8 cellular contexts compared by ENCODE assay signal in the genomic region with DNA sequence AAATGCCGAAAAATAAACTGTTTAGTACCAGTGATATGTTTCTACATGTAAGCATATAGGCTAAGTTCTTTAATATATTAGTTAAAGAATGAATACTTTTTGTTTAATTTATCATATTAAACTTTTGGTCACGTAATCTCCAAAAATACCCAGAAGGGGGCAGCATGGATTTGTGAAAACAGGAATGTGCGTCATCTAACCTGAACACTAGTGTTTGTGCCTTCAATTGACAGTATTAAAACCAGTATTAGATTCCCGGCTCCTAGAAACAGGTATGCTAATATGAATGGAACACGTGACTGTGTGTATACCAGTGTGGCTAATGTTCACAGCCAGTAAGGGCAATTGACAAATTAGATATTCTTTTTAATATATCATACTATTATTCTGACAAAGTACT. TPM values are rescaled to one million over a fixed set of nuclear protein-coding genes. Genes with fewer than 3 reads are reported as not detected.
DNase-seq lines count a peak whose midpoint lies in the region; ATAC-seq and TF ChIP-seq lines count a peak whose summit lies in the region.

No MANE protein-coding gene starts in this region.

- no peak for ATAC-seq in heart right ventricle
- no peak for ATAC-seq in Right ventricle myocardium superior (ENCODE audit: poor library complexity)
- no peak for ATAC-seq in HG03460 (IDR thresholded peaks at IDR 0.05; ENCODE audit: unreplicated experiment)

- H3K9me3 ChIP-seq in heart right ventricle, result no peaks in the 10 kb centered on the region
- no peaks in the 10 kb centered on the region for H3K9me3 ChIP-seq in fibroblast of lung (ENCODE audit: control insufficient read depth, insufficient read depth, low read depth, low read length)

- no peak overlapping the region for H3K9ac ChIP-seq in KMS-11
- no peak overlapping the region for H3K9ac ChIP-seq in fibroblast of lung (ENCODE audit: insufficient read depth, low read length)

- DNase-seq in heart right ventricle (no peak), Right ventricle myocardium superior (no peak), RWPE1 (ENCODE audit: low spot score) (peak; percentile 0), fibroblast of lung (ENCODE audit: low read depth in 2 of 2) (peak; percentile 36 to 51), retinal pigment epithelial cell (ENCODE audit: low read depth) (no peak), posterior vena cava (ENCODE audit: low spot score) (no peak)

- no peak overlapping the region for H2AFZ ChIP-seq in KMS-11 (ENCODE audit: low read depth)
- no peak overlapping the region for H2AFZ ChIP-seq in fibroblast of lung (ENCODE audit: low read length)

- H4K20me1 ChIP-seq in KMS-11 (ENCODE audit: insufficient read depth), result no peaks in the 10 kb centered on the region; the same call in 1 of the 2 replicates
- no peaks in the 10 kb centered on the region for H4K20me1 ChIP-seq in fibroblast of lung (ENCODE audit: control insufficient read depth, extremely low read depth, insufficient read depth, low read length)

- H3K4me2 ChIP-seq in KMS-11 (no peak overlapping the region), fibroblast of lung (ENCODE audit: extremely low read depth, insufficient read depth, low read length) (no peak overlapping the region)

- H3K4me3 ChIP-seq in heart right ventricle (no peak overlapping the region), KMS-11 (IDR thresholded peaks at IDR 0.05; ENCODE audit: insufficient read depth, low read depth, low read length) (no peak overlapping the region), fibroblast of lung (replicated peaks in 1 of 4; ENCODE audit: control extremely low read depth in 1 of 4, insufficient read depth in 1 of 4, low read depth in 3 of 4, low read length in 4 of 4) (no peak overlapping the region), retinal pigment epithelial cell (ENCODE audit: low read length) (no peak overlapping the region)

- peaks cover 0 to 20% (median 0%) of the 10 kb centered on the region in 9 donors for H3K36me3 ChIP-seq in heart right ventricle
- H3K36me3 ChIP-seq in KMS-11 (ENCODE audit: insufficient read depth), result no peaks in the 10 kb centered on the region
- no peaks in the 10 kb centered on the region for H3K36me3 ChIP-seq in fibroblast of lung (ENCODE audit: control insufficient read depth, insufficient read depth, low read length)

- no peaks in the 10 kb centered on the region for H3K4me1 ChIP-seq in heart right ventricle
- peaks cover 26% of the 10 kb centered on the region for H3K4me1 ChIP-seq in KMS-11 (ENCODE audit: low read depth, poor library complexity, severe bottlenecking)
- no peaks in the 10 kb centered on the region for H3K4me1 ChIP-seq in fibroblast of lung (ENCODE audit: control insufficient read depth, extremely low read depth, insufficient read depth, low read length)

- POLR2A ChIA-PET in RWPE1 (lab: Yijun Ruan, JAX; ENCODE audit: low non-redundant PET), result no interaction called here

- H3K79me2 ChIP-seq in KMS-11 (ENCODE audit: insufficient read depth, low read depth) (no peaks in the 10 kb centered on the region), fibroblast of lung (ENCODE audit: control insufficient read depth, insufficient read depth, low read length) (no peaks in the 10 kb centered on the region)

- TF ChIP-seq CTCF in heart right ventricle (IDR thresholded peaks at IDR 0.05) (peak in 8 of 9 donors; percentile 21 to 64 (median 44)), KMS-11 (conservative IDR thresholded peaks at IDR 0.05; ENCODE audit: low read depth, low read length) (peak; percentile 80), RWPE1 (conservative IDR thresholded peaks at IDR 0.05; ENCODE audit: low read depth) (peak; percentile 34), fibroblast of lung (conservative IDR thresholded peaks at IDR 0.05 in 1 of 2, IDR thresholded peaks at IDR 0.05 in 1 of 2; ENCODE audit: low read depth in 1 of 2, low read length in 2 of 2) (peak; percentile 34 to 56), retinal pigment epithelial cell (conservative IDR thresholded peaks at IDR 0.05; ENCODE audit: low read depth, low read length) (peak; percentile 62)

- H3K27ac ChIP-seq in heart right ventricle (no peak overlapping the region), KMS-11 (no peak overlapping the region), RWPE1 (no peak overlapping the region), fibroblast of lung (ENCODE audit: insufficient read depth, low read length) (no peak overlapping the region)

- 63 to 76% methylated on average over 5 of the region's 5 CpGs for WGBS in heart right ventricle, 2 donors

- intact Hi-C loops in heart right ventricle (cut with DNase I), result loop anchor here in 1 of 10 donors (5.0 kb wide), 1 partner anchor 859 kb away; no protein-coding TSS in a partner anchor
- intact Hi-C loops in Right ventricle myocardium superior (cut with DNase I), result no loop called here
- intact Hi-C loops in posterior vena cava (cut with DNase I), result no loop called here

- CTCF ChIA-PET in RWPE1 (lab: Yijun Ruan, JAX), result no interaction called here

- no peaks in the 10 kb centered on the region for H3K27me3 ChIP-seq in heart right ventricle
- no peaks in the 10 kb centered on the region for H3K27me3 ChIP-seq in KMS-11 (ENCODE audit: insufficient read depth, low read depth)
- H3K27me3 ChIP-seq in fibroblast of lung (ENCODE audit: control insufficient read depth, insufficient read depth, low read length), result no peaks in the 10 kb centered on the region

RNA-seq across cellular contexts. Expression of a gene that starts 51.8 kb away (rescaled TPM):
- total RNA-seq in heart right ventricle, result 10 to 100 TPM; 24.0 to 32.6 (median 30.0) TPM
- polyA plus RNA-seq in heart right ventricle, result 1 to 10 TPM; 3.1 to 4.8 TPM
- total RNA-seq in Right ventricle myocardium superior, result 23.1 TPM
- 19.0 and 27.2 TPM in 2 replicates for total RNA-seq in fibroblast of lung
- 7.2 and 9.4 TPM in 2 replicates for polyA plus RNA-seq in fibroblast of lung
- polyA plus RNA-seq in fibroblast of lung (2012), result 6.8 and 8.1 TPM in 2 replicates
- 19.9 and 74.8 TPM in 2 replicates for polyA minus RNA-seq in fibroblast of lung (ENCODE audit: low replicate concordance)
- 10 to 100 TPM; 24.9 to 27.3 TPM for total RNA-seq in posterior vena cava

Comparison
In these comparisons a context has a peak if more than half of its experiments do, and no peak if none do; other contexts are left out.
1. DNase-seq: peak in RWPE1 (single experiment) and fibroblast of lung (2 of 2); none in heart right ventricle (0 of 2), Right ventricle myocardium superior (single experiment), retinal pigment epithelial cell (single experiment) and posterior vena cava (single experiment).
2. Peak in every context shown above with its lines, with median percentiles within 50 percentile points of each other: CTCF ChIP-seq.